10 cellular contexts compared by ENCODE assay signal in the genomic region with DNA sequence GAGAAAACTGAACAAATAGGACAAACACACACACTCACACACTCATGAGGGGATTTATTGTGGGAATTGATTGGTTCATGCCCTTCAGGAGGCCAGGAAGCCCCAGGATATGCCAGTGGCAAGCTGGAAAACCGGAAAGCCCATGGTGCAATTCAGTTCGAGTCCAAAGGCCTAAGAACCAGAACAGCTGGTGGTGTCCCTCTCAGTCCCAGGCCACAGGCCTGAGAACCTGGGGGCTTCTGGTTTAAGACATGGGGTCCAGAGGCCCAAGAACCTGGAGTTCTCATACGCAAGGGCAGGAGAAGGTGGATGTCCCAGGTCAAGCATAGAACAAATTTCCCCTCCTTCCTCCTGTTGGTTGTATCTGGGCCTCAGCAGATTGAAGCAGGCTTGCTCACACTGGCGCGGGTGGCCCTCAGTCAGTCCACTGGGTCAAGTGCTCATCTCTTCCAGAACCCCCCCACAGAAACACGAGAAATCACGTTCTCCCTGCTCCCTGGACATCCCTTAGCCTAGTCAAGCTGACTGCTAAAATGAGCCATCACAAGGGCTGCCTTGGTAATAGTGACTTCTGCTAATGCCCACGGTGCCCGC. TPM values are rescaled to one million over a fixed set of nuclear protein-coding genes. Genes with fewer than 3 reads are reported as not detected.
DNase-seq lines count a peak whose midpoint lies in the region; ATAC-seq and TF ChIP-seq lines count a peak whose summit lies in the region.
"Had no signal": no experiment of that assay in that cellular context is flagged by ENCODE, and none has a peak within 500 bp of the region (broad histone marks: within the 10 kb centered on the region; RNA-seq: fewer than 3 reads in every experiment).

No MANE protein-coding gene starts in this region.

- peaks cover 6% of the 10 kb centered on the region for H3K36me3 Mint-ChIP-seq in Calu3 (ENCODE audit: insufficient read depth, unreplicated experiment)

- DNase-seq in Calu3 (no peak), RWPE2 (ENCODE audit: low spot score) (no peak), esophagus squamous epithelium (lab: John Stamatoyannopoulos, UW) (no peak), gastrocnemius medialis (no peak), NCI-H226 (no peak), GM19240 (ENCODE audit: insufficient read length, low spot score) (no peak), prostate gland (ENCODE audit: low spot score) (no peak), cortex of kidney (lab: John Stamatoyannopoulos, UW) (no peak)
- DNase-seq: upper lobe of right lung had no signal

- H3K9me3 ChIP-seq in RWPE2 (ENCODE audit: severe bottlenecking) (no peaks in the 10 kb centered on the region), esophagus squamous epithelium (no peaks in the 10 kb centered on the region), gastrocnemius medialis (no peaks in the 10 kb centered on the region), prostate gland (no peaks in the 10 kb centered on the region)
- H3K9me3 ChIP-seq: ovary, upper lobe of right lung had no signal

- intact Hi-C loops in Calu3 (cut with micrococcal nuclease; ENCODE audit: unreplicated experiment) (loop anchor here (5.0 kb wide), 3 partner anchors 69 to 754 kb away; no protein-coding TSS in a partner anchor), esophagus squamous epithelium (cut with DNase I) (no loop called here), gastrocnemius medialis (cut with DNase I; ENCODE audit: low total_unique reads) (no loop called here), prostate gland (cut with DNase I) (no loop called here)

- TF ChIP-seq POLR2A in esophagus squamous epithelium (IDR thresholded peaks at IDR 0.05) (no peak), gastrocnemius medialis (IDR thresholded peaks at IDR 0.05) (no peak), prostate gland (IDR thresholded peaks at IDR 0.05) (no peak)

- H3K4me3 ChIP-seq in RWPE2 (ENCODE audit: severe bottlenecking) = no peak overlapping the region
- peak overlapping the region in 3 of 4 donors; percentile 1 to 51 (median 18) for H3K4me3 ChIP-seq in esophagus squamous epithelium
- peak overlapping the region in 3 of 4 donors; percentile 18 to 33 (median 30) for H3K4me3 ChIP-seq in gastrocnemius medialis
- peak overlapping the region in 1 of 2 donors; percentile 12 for H3K4me3 ChIP-seq in prostate gland
- H3K4me3 ChIP-seq: ovary, upper lobe of right lung had no signal

- H3K4me1 Mint-ChIP-seq in Calu3 (ENCODE audit: low read depth, unreplicated experiment) = peaks cover 9% of the 10 kb centered on the region

- H3K27me3 ChIP-seq in RWPE2 (ENCODE audit: insufficient read depth, poor library complexity, severe bottlenecking) (no peaks in the 10 kb centered on the region), esophagus squamous epithelium (peaks cover 0 to 42% (median 2%) of the 10 kb centered on the region in 4 donors), gastrocnemius medialis (no peaks in the 10 kb centered on the region), prostate gland (replicated peaks; ENCODE audit: insufficient read depth) (no peaks in the 10 kb centered on the region)
- H3K27me3 ChIP-seq: ovary had no signal

- H3K4me1 ChIP-seq in RWPE2 (ENCODE audit: insufficient read depth, poor library complexity, severe bottlenecking) = no peaks in the 10 kb centered on the region
- H3K4me1 ChIP-seq in esophagus squamous epithelium = peaks cover 0 to 35% (median 5%) of the 10 kb centered on the region in 3 donors
- peaks cover 26 to 27% of the 10 kb centered on the region in 2 donors for H3K4me1 ChIP-seq in gastrocnemius medialis
- no peaks in the 10 kb centered on the region for H3K4me1 ChIP-seq in prostate gland (replicated peaks)

- CTCF ChIA-PET in Calu3 (lab: Charles Lee) = interaction anchor here (0.9 to 2.3 kb wide), 5 partner anchors 12 to 68 kb away, joined by 3 to 8 read pairs (median 4); no protein-coding TSS in a partner anchor

- 46% methylated on average over 6 to 8 of the region's 9 CpGs for WGBS in esophagus squamous epithelium, 2 donors
- 52% methylated on average over 9 of the region's 9 CpGs for WGBS in prostate gland

- no TSS peak for BruUV-seq in Calu3 (replicated peaks; lab: Mats Ljungman, UMichigan)

- H3K27ac Mint-ChIP-seq in Calu3 (ENCODE audit: unreplicated experiment) = no peak overlapping the region

- no peak overlapping the region for H3K27ac ChIP-seq in RWPE2 (ENCODE audit: poor library complexity, severe bottlenecking)
- peak overlapping the region in 1 of 4 donors; percentile 1 for H3K27ac ChIP-seq in esophagus squamous epithelium
- no peak overlapping the region for H3K27ac ChIP-seq in gastrocnemius medialis
- no peak overlapping the region for H3K27ac ChIP-seq in prostate gland
- H3K27ac ChIP-seq: ovary, upper lobe of right lung had no signal

- ATAC-seq in RWPE2 (ENCODE audit: low read depth) = peak; percentile 10; the same call in 1 of the 3 replicates
- ATAC-seq in gastrocnemius medialis = no peak

- H3K36me3 ChIP-seq in RWPE2 (ENCODE audit: low read depth) = no peaks in the 10 kb centered on the region
- no peaks in the 10 kb centered on the region for H3K36me3 ChIP-seq in esophagus squamous epithelium
- H3K36me3 ChIP-seq in gastrocnemius medialis = no peaks in the 10 kb centered on the region
- H3K36me3 ChIP-seq in prostate gland = no peaks in the 10 kb centered on the region
- H3K36me3 ChIP-seq: ovary, upper lobe of right lung had no signal

- peak overlapping the region; percentile 11 for H3K4me3 Mint-ChIP-seq in Calu3 (ENCODE audit: low read depth, unreplicated experiment)

- TF ChIP-seq CTCF in Calu3 (IDR thresholded peaks at IDR 0.05; ENCODE audit: unreplicated experiment) (no peak), RWPE2 (IDR thresholded peaks at IDR 0.05; ENCODE audit: poor library complexity, severe bottlenecking) (no peak), esophagus squamous epithelium (IDR thresholded peaks at IDR 0.05) (no peak), gastrocnemius medialis (IDR thresholded peaks at IDR 0.05 in 4 of 5, conservative IDR thresholded peaks at IDR 0.05 in 1 of 5) (no peak), prostate gland (IDR thresholded peaks at IDR 0.05) (no peak)

- in situ Hi-C loops in gastrocnemius medialis (cut with MboI; ENCODE audit: low sequenced_read_pairs in 4 of 4) = loop anchor here (10.0 to 25.0 kb wide), 2 partner anchors 93 to 96 kb away; no protein-coding TSS in a partner anchor

- H3K27me3 Mint-ChIP-seq in Calu3 (ENCODE audit: unreplicated experiment) = peaks cover 66% of the 10 kb centered on the region

- no peaks in the 10 kb centered on the region for H3K9me3 Mint-ChIP-seq in Calu3 (ENCODE audit: low read depth, unreplicated experiment)

RNA-seq across cellular contexts. Expression of a gene that starts 50.1 kb away (rescaled TPM):
- total RNA-seq in Calu3 (2022) (1,117 and 1,222 TPM in 2 replicates), esophagus squamous epithelium (100 to 1,000 TPM; 657 to 937 (median 873) TPM), gastrocnemius medialis (1,000 to 10,000 TPM in 2 of 4 donors, 100 to 1,000 TPM in 2; 765 to 1,204 (median 990) TPM), prostate gland (1,000 to 10,000 TPM in 1 of 2 donors, 100 to 1,000 TPM in 1; 851 to 1,881 TPM)
